ENCODE assay signal across 8 cellular contexts in the genomic region with DNA sequence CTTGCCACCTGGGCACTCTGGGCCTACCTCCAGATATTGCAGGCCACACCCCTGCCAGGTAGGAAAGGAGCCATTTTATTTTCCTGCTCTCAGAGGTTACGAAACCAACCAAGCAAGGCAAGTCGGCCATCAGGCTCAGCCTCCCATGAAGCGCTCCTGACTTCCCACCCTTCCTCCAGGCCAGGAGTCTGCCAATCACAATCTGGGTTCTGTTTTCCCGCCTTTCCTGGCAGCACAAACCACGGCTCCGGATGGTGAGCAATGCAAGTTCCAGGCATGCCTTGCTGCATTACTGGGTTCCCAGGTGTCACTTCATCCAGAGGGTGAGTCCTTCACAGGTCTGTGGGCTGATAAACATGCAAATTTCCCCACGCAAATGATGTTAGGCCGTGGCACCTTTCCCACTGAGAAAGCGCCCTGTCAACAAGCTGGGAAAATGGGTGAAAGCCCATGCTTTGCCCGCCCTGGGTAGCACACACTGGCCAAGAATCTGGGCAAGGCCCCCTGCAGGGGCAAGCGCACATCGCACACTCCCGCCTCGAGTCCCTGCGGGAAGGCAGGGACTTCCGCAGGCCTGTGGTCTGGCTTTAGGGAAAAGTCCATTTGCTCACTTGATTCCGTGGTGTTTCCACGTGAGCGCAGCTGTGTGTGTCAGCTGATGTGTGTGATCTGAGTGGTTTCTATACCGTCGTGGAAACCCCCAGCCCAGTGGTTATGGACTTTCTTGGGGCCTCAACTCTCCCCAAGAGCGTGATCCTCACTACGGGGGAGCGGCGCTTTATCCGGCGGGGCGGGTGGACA.
DNase-seq lines count a peak whose midpoint lies in the region; ATAC-seq, FAIRE-seq and TF ChIP-seq lines count a peak whose summit lies in the region.

No MANE protein-coding gene starts in this region.

- H3K79me2 ChIP-seq in H1 (ENCODE audit: control insufficient read depth in 1 of 2, insufficient read depth in 2 of 2, low read length in 2 of 2), result no peaks in the 10 kb centered on the region

- H2AFZ ChIP-seq in H1 (ENCODE audit: low read length), result no peak overlapping the region

- H4K20me1 ChIP-seq in H1 (replicated peaks in 1 of 2; ENCODE audit: control insufficient read depth in 1 of 2, insufficient read depth in 2 of 2, low read length in 2 of 2), result no peaks in the 10 kb centered on the region

- no peaks in the 10 kb centered on the region for H3K9me3 Mint-ChIP-seq in Caco-2 (ENCODE audit: unreplicated experiment)
- no peaks in the 10 kb centered on the region for H3K9me3 Mint-ChIP-seq in nephron progenitor cell

- peak overlapping the region; percentile 53 to 81 for H3K4me2 ChIP-seq in H1 (ENCODE audit: insufficient read depth in 1 of 2, low read depth in 2 of 2, low read length in 2 of 2)

- no peak overlapping the region for H3K9ac ChIP-seq in HUES48 (ENCODE audit: low read depth, low read length)
- H3K9ac ChIP-seq in H1 (replicated peaks in 1 of 4; ENCODE audit: extremely low read depth in 1 of 4, low read depth in 3 of 4, low read length in 3 of 4), result no peak overlapping the region

- DNase-seq in Caco-2 (no peak), H1 (ENCODE audit: low read depth in 1 of 2, low spot score in 2 of 2) (peak in 1 of 2 experiments; percentile 72), nephron progenitor cell (peak; percentile 22), Kasumi-1 (lab: John Stamatoyannopoulos, UW) (no peak), KBM-7 (no peak)

- H3K4me1 Mint-ChIP-seq in Caco-2 (ENCODE audit: low read depth, unreplicated experiment) (peaks cover 37% of the 10 kb centered on the region), nephron progenitor cell (peaks cover 70% of the 10 kb centered on the region)

- H3K36me3 ChIP-seq in Caco-2 (ENCODE audit: control insufficient read depth, insufficient read depth, low read length) (no peaks in the 10 kb centered on the region), HUES48 (ENCODE audit: control insufficient read depth, insufficient read depth, low read length) (no peaks in the 10 kb centered on the region), H1 (ENCODE audit: control insufficient read depth in 2 of 4, insufficient read depth in 4 of 4, low read length in 3 of 4) (no peaks in the 10 kb centered on the region)

- no peak overlapping the region for H3K23ac ChIP-seq in H1 (ENCODE audit: insufficient read length)

- H3K4me3 Mint-ChIP-seq in Caco-2 (ENCODE audit: unreplicated experiment) (no peak overlapping the region), nephron progenitor cell (no peak overlapping the region)

- in situ Hi-C loops in KBM-7 (cut with MboI; ENCODE audit: low pct_unique_long_range_greater_than_20kb, low sequenced_read_pairs), result no loop called here

- H3K27me3 Mint-ChIP-seq in Caco-2 (ENCODE audit: insufficient read depth, unreplicated experiment) (no peaks in the 10 kb centered on the region), nephron progenitor cell (ENCODE audit: low read depth, poor library complexity) (peaks cover 25% of the 10 kb centered on the region)

- H3K4me1 ChIP-seq in Caco-2 (peaks cover 75% of the 10 kb centered on the region), HUES48 (ENCODE audit: control insufficient read depth, insufficient read depth, low read length) (peaks cover 36% of the 10 kb centered on the region), H1 (replicated peaks in 1 of 4; ENCODE audit: control insufficient read depth in 3 of 4, insufficient read depth in 4 of 4, low read length in 3 of 4) (peaks cover 15 to 35% (median 22%) of the 10 kb centered on the region in 4 experiments)

- peak in 1 of 2 experiments; percentile 40; a peak in 1 of 3 replicates for TF ChIP-seq POLR2A in H1 (IDR thresholded peaks at IDR 0.05; ENCODE audit: control extremely low read depth in 1 of 2, low read depth in 2 of 2, low read length in 2 of 2)

- no peak overlapping the region for H2BK120ac ChIP-seq in H1 (replicated peaks; ENCODE audit: low read depth, low read length)

- H3K9me3 ChIP-seq in Caco-2 (no peaks in the 10 kb centered on the region), HUES48 (ENCODE audit: control insufficient read depth, insufficient read depth, low read length) (no peaks in the 10 kb centered on the region), H1 (ENCODE audit: insufficient read depth in 2 of 2, low read depth in 1 of 2, low read length in 1 of 2) (no peaks in the 10 kb centered on the region)

- 0 out of 2 replicates have a peak overlapping the region, but pooled peaks have one; percentile 51 for H3K18ac ChIP-seq in H1 (ENCODE audit: extremely low read depth, low read length)

- FAIRE-seq in H1 (lab: Jason Lieb, UNC), result no peak

- no peak overlapping the region for H3K4ac ChIP-seq in H1 (replicated peaks; ENCODE audit: insufficient read length, low read depth, low read length)

- no peak overlapping the region for H3K4me3 ChIP-seq in Caco-2 (ENCODE audit: low read depth, low read length)
- H3K4me3 ChIP-seq in HUES48 (ENCODE audit: low read depth, low read length), result peak overlapping the region; percentile 52; the same call in 1 of the 2 replicates
- peak overlapping the region in 2 of 4 experiments; percentile 20 to 53; a peak in 4 of 8 replicates for H3K4me3 ChIP-seq in H1 (ENCODE audit: extremely low read depth in 1 of 4, insufficient read depth in 2 of 4, low read depth in 3 of 4, low read length in 4 of 4)

- peak overlapping the region; percentile 24; the same call in 1 of the 2 replicates for H2BK15ac ChIP-seq in H1 (ENCODE audit: low read length)

- H3K23me2 ChIP-seq in H1 (ENCODE audit: low read depth, low read length), result no peaks in the 10 kb centered on the region; the same call in 1 of the 2 replicates

- ATAC-seq in GM18870 (IDR thresholded peaks at IDR 0.05; ENCODE audit: unreplicated experiment) (no peak), GM21576 (IDR thresholded peaks at IDR 0.05; ENCODE audit: unreplicated experiment) (no peak)

- H3K36me3 Mint-ChIP-seq in Caco-2 (ENCODE audit: insufficient read depth, unreplicated experiment) (no peaks in the 10 kb centered on the region), nephron progenitor cell (ENCODE audit: low read depth) (no peaks in the 10 kb centered on the region)

- H3K27ac Mint-ChIP-seq in Caco-2 (ENCODE audit: unreplicated experiment) (peak overlapping the region; percentile 92), nephron progenitor cell (no peak overlapping the region)

- H3K79me1 ChIP-seq in H1 (ENCODE audit: low read depth, low read length), result no peaks in the 10 kb centered on the region

- POLR2A ChIA-PET in Caco-2 (lab: Charles Lee), result no interaction called here
- POLR2A ChIA-PET in H1 (lab: Charles Lee; ENCODE audit: partially characterized antibody), result interaction anchor here (0.7 to 27.3 kb wide), 9 partner anchors 11 to 174 kb away, joined by 3 to 804 read pairs (median 7); partner anchors contain the start of genes AMOTL2, ANAPC13 and CEP63

- no peak overlapping the region for H4K5ac ChIP-seq in H1 (ENCODE audit: insufficient read length, low read depth, low read length)

- BruUV-seq in Caco-2 (replicated peaks; lab: Mats Ljungman, UMichigan), result no TSS peak

- peak in 1 of 2 experiments; percentile 15; a peak in 1 of 4 replicates for TF ChIP-seq RAD21 in H1 (IDR thresholded peaks at IDR 0.05 in 1 of 2, conservative IDR thresholded peaks at IDR 0.05 in 1 of 2; ENCODE audit: low read depth in 2 of 2, low read length in 2 of 2)

- H2AK5ac ChIP-seq in H1 (ENCODE audit: low read depth, low read length), result peak overlapping the region; percentile 68

- H3K56ac ChIP-seq in H1 (replicated peaks; ENCODE audit: insufficient read length, low read depth, low read length), result no peak overlapping the region

- CTCF ChIA-PET in Caco-2 (lab: Charles Lee), result interaction anchor here (1.5 kb wide), 1 partner anchor 162 kb away, joined by 4 read pairs; no protein-coding TSS in a partner anchor
- CTCF ChIA-PET in H1 (lab: Charles Lee; ENCODE audit: partially characterized antibody), result interaction anchor here (0.6 to 10.1 kb wide), 21 partner anchors 10 to 874 kb away, joined by 3 to 95 read pairs (median 4); no protein-coding TSS in a partner anchor

- peak overlapping the region; percentile 86 for H2BK12ac ChIP-seq in H1 (ENCODE audit: low read depth, low read length)

- TF ChIP-seq CTCF in Caco-2 (IDR thresholded peaks at IDR 0.05; ENCODE audit: insufficient read depth in 1 of 2, low read depth in 1 of 2, low read length in 1 of 2, severe bottlenecking in 1 of 2, unreplicated experiment in 1 of 2) (no peak), H1 (IDR thresholded peaks at IDR 0.05; ENCODE audit: control extremely low read depth in 1 of 3, insufficient read depth in 1 of 3, low read depth in 1 of 3, low read length in 3 of 3) (peak; percentile 0 to 17 (median 12); a peak in 2 of 4 replicates), nephron progenitor cell (IDR thresholded peaks at IDR 0.05) (no peak)

- H3K27ac ChIP-seq in HUES48 (ENCODE audit: low read depth, low read length), result no peak overlapping the region
- no peak overlapping the region for H3K27ac ChIP-seq in H1 (ENCODE audit: low read depth, low read length)

- WGBS in H1 (ENCODE audit: extremely low coverage in 1 of 2, insufficient coverage in 1 of 2, insufficient read length in 1 of 2, insufficient replicate concordance in 2 of 2, low coverage in 1 of 2, low lambda C conversion rate in 2 of 2, missing lambda C conversion rate in 1 of 2), 2 experiments, result 70% methylated on average over 28 of the region's 28 CpGs; no CpG with 5 or more reads in 1 of the 2 experiments

- H3K27me3 ChIP-seq in Caco-2 (replicated peaks; ENCODE audit: control insufficient read depth, insufficient read depth, low read length) (no peaks in the 10 kb centered on the region), HUES48 (ENCODE audit: control insufficient read depth, insufficient read depth, low read length) (peaks cover 28% of the 10 kb centered on the region), H1 (replicated peaks in 1 of 4; ENCODE audit: control insufficient read depth in 3 of 4, extremely low read depth in 1 of 4, insufficient read depth in 3 of 4, low read length in 3 of 4) (peaks cover 6 to 34% (median 22%) of the 10 kb centered on the region in 4 experiments)

- peak overlapping the region; percentile 81; the same call in 1 of the 2 replicates for H4K8ac ChIP-seq in H1 (ENCODE audit: extremely low read depth, insufficient read depth, low read length)

- H2BK20ac ChIP-seq in H1 (ENCODE audit: low read length), result peak overlapping the region; percentile 91

- peak overlapping the region; percentile 29 for H4K91ac ChIP-seq in H1 (replicated peaks; ENCODE audit: insufficient read length, low read length)

- no peak for TF ChIP-seq EP300 in H1 (IDR thresholded peaks at IDR 0.05; ENCODE audit: borderline replicate concordance in 1 of 2, low read depth in 2 of 2, low read length in 2 of 2)

- no peak overlapping the region for H3K14ac ChIP-seq in H1 (ENCODE audit: insufficient read length)

- peak overlapping the region; percentile 28; the same call in 1 of the 2 replicates for H2BK5ac ChIP-seq in H1 (ENCODE audit: low read depth, low read length)

- intact Hi-C loops in Caco-2 (cut with micrococcal nuclease; ENCODE audit: unreplicated experiment), result no loop called here

TF ChIP-seq in H1, 55 proteins besides CTCF, POLR2A, EP300 and RAD21 (continues in another document):
- no peak for TF ChIP-seq SIN3A (conservative IDR thresholded peaks at IDR 0.05 in 1 of 2, IDR thresholded peaks at IDR 0.05 in 1 of 2; ENCODE audit: low read depth in 1 of 2, low read length in 2 of 2)

Comparison
In these comparisons a context has a peak if more than half of its experiments do, and no peak if none do; other contexts are left out.
1. CTCF ChIP-seq: peak in H1 (3 of 3); none in Caco-2 (0 of 2) and nephron progenitor cell (single experiment).